Comparison of ENCODE assay signal across 1 cellular context in genomic region chr19:2578911-2579677, GRCh38.
TF ChIP-seq lines count a peak whose summit lies in the region.

No MANE protein-coding gene starts in this region.

TF ChIP-seq in WTC11, 78 proteins besides CTCF, POLR2A, EP300 and RAD21 (continued from another document and continues in another):
- TF ChIP-seq ATF3 (CRISPR knock-in tag; conservative IDR thresholded peaks at IDR 0.05), result no peak
- TF ChIP-seq ZMAT4 (CRISPR knock-in tag; IDR thresholded peaks at IDR 0.05), result no peak
- TF ChIP-seq HMGXB4 (CRISPR knock-in tag; IDR thresholded peaks at IDR 0.05), result peak; percentile 76; the same call in 1 of the 2 replicates
- TF ChIP-seq CREM (CRISPR knock-in tag; IDR thresholded peaks at IDR 0.05), result 0 out of 2 replicates have a peak, but pooled peaks have one; percentile 41
- TF ChIP-seq SMAD4 (CRISPR knock-in tag; IDR thresholded peaks at IDR 0.05), result no peak
- TF ChIP-seq TEAD4 (CRISPR knock-in tag; IDR thresholded peaks at IDR 0.05), result no peak
- TF ChIP-seq ZNF219 (CRISPR knock-in tag; IDR thresholded peaks at IDR 0.05; ENCODE audit: borderline replicate concordance), result no peak
- no peak for TF ChIP-seq TP53 (CRISPR knock-in tag; IDR thresholded peaks at IDR 0.05)
- TF ChIP-seq STAT6 (CRISPR knock-in tag; conservative IDR thresholded peaks at IDR 0.05; ENCODE audit: low read depth), result no peak
- TF ChIP-seq OVOL2 (CRISPR knock-in tag; IDR thresholded peaks at IDR 0.05; ENCODE audit: borderline replicate concordance), result no peak
- no peak for TF ChIP-seq ZBTB43 (CRISPR knock-in tag; IDR thresholded peaks at IDR 0.05)
- TF ChIP-seq ERG (CRISPR knock-in tag; IDR thresholded peaks at IDR 0.05), result no peak
- TF ChIP-seq ATF2 (CRISPR knock-in tag; IDR thresholded peaks at IDR 0.05; ENCODE audit: borderline replicate concordance, low read depth), result no peak
- TF ChIP-seq PREB (CRISPR knock-in tag; IDR thresholded peaks at IDR 0.05; ENCODE audit: borderline replicate concordance), result peak; percentile 57; the same call in 1 of the 2 replicates
- TF ChIP-seq TEAD1 (CRISPR knock-in tag; IDR thresholded peaks at IDR 0.05), result no peak
- TF ChIP-seq HMGA2 (CRISPR knock-in tag; IDR thresholded peaks at IDR 0.05), result no peak
- TF ChIP-seq ZNF671 (CRISPR knock-in tag; IDR thresholded peaks at IDR 0.05), result no peak
- TF ChIP-seq GTF2I (CRISPR knock-in tag; conservative IDR thresholded peaks at IDR 0.05), result no peak
- TF ChIP-seq CBFB (CRISPR knock-in tag; IDR thresholded peaks at IDR 0.05; ENCODE audit: low read depth), result no peak
- peak; percentile 64; the same call in 1 of the 2 replicates for TF ChIP-seq FOXP4 (CRISPR knock-in tag; IDR thresholded peaks at IDR 0.05)
- TF ChIP-seq MAX (CRISPR knock-in tag; IDR thresholded peaks at IDR 0.05), result peak; percentile 91
- no peak for TF ChIP-seq E2F1 (CRISPR knock-in tag; IDR thresholded peaks at IDR 0.05)
- TF ChIP-seq ZNF281 (CRISPR knock-in tag; IDR thresholded peaks at IDR 0.05), result no peak
- TF ChIP-seq ZBTB21 (CRISPR knock-in tag; IDR thresholded peaks at IDR 0.05; ENCODE audit: borderline replicate concordance), result 0 out of 2 replicates have a peak, but pooled peaks have one; percentile 60
- TF ChIP-seq ARID4B (CRISPR knock-in tag; IDR thresholded peaks at IDR 0.05; ENCODE audit: borderline replicate concordance), result no peak; the same call in 1 of the 2 replicates
- TF ChIP-seq E2F4 (CRISPR knock-in tag; IDR thresholded peaks at IDR 0.05; ENCODE audit: borderline replicate concordance, low read depth), result no peak
- TF ChIP-seq ZNF396 (CRISPR knock-in tag; IDR thresholded peaks at IDR 0.05; ENCODE audit: borderline replicate concordance), result no peak
